In genomic region chr22:45957826-45958225, GRCh38 we compare ENCODE assay signal across 25 cellular contexts. TPM values are rescaled to one million over a fixed set of nuclear protein-coding genes. Genes with fewer than 3 reads are reported as not detected.
"Had no signal": no experiment of that assay in that cellular context is flagged by ENCODE, and none has a peak within 500 bp of the region (broad histone marks: within the 10 kb centered on the region; RNA-seq: fewer than 3 reads in every experiment).

No MANE protein-coding gene starts in this region.

- H3K36me3 ChIP-seq: esophagus squamous epithelium, gastrocnemius medialis, heart right ventricle, left lung, lower lobe of right lung had no signal

- H3K27ac ChIP-seq: coronary artery, dorsolateral prefrontal cortex, epithelial cell of prostate, esophagus squamous epithelium, gastrocnemius medialis, heart right ventricle, left lung, lower lobe of right lung had no signal

- H3K4me1 ChIP-seq: heart right ventricle, left lung, lower lobe of right lung had no signal

- H3K9me3 ChIP-seq: esophagus squamous epithelium, gastrocnemius medialis, heart right ventricle, left lung, lower lobe of right lung had no signal

- ATAC-seq: effector memory CD8-positive, alpha-beta T cell; esophagus mucosa; gastrocnemius medialis; heart right ventricle; left cardiac atrium; left lung; left ventricle myocardium superior had no signal

- H3K4me3 ChIP-seq: coronary artery, dorsolateral prefrontal cortex, esophagus squamous epithelium, gastrocnemius medialis, heart right ventricle, left lung, lower lobe of right lung had no signal

- DNase-seq: dermis blood vessel endothelial cell; dorsolateral prefrontal cortex; effector CD8-positive, alpha-beta T cell; effector memory CD8-positive, alpha-beta T cell; endodermal cell; erythroblast; esophagus squamous epithelium; foreskin fibroblast; foreskin melanocyte; gastrocnemius medialis; glutamatergic neuron; head of caudate nucleus; heart right ventricle; hippocampal formation; left cardiac atrium; left lung; left ventricle myocardium superior; lower lobe of right lung; mesenchymal stem cell; midbrain had no signal

RNA-seq across cellular contexts. Expression of gene WNT7B, which starts 19.1 kb away (rescaled TPM):
- total RNA-seq: dermis blood vessel endothelial cell, endodermal cell, gastrocnemius medialis, heart right ventricle, left cardiac atrium, left ventricle myocardium superior, lung microvascular endothelial cell, mononuclear cell had no signal
- polyA plus RNA-seq: heart right ventricle had no signal
